10 cellular contexts compared by ENCODE assay signal in the genomic region with DNA sequence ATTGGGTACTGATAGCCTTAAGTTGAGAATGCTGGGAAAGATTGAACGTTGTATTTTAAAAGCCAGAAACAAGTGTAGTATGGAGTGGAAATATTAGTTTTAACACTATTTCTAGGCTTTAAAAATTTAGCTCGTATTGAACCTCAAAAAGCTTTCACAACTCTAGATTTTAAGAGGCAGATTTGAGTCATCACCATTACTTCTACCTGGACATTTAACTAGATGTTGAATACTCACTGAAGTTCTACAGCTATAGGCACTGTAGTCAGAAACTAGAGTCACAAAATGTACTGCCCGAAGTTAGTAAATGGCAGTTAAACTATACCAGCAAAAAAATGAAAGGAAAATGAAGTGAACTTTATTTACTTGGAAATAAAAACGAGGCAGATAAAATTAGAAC.
DNase-seq lines count a peak whose midpoint lies in the region; ATAC-seq, FAIRE-seq and TF ChIP-seq lines count a peak whose summit lies in the region.
"Had no signal": no experiment of that assay in that cellular context is flagged by ENCODE, and none has a peak within 500 bp of the region (broad histone marks: within the 10 kb centered on the region; RNA-seq: fewer than 3 reads in every experiment).

No MANE protein-coding gene starts in this region.

- peaks cover 19% of the 10 kb centered on the region for H3K4me1 ChIP-seq in keratinocyte (ENCODE audit: control insufficient read depth, extremely low read depth, insufficient read depth, low read length)

- ATAC-seq in GM18907 (IDR thresholded peaks at IDR 0.05; ENCODE audit: unreplicated experiment) (peak; percentile 83), GM21576 (IDR thresholded peaks at IDR 0.05; ENCODE audit: unreplicated experiment) (peak; percentile 83), HG03354 (IDR thresholded peaks at IDR 0.05; ENCODE audit: poor library complexity, severe bottlenecking, unreplicated experiment) (peak; percentile 79)
- ATAC-seq: gastroesophageal sphincter had no signal

- no peaks in the 10 kb centered on the region for H3K27me3 ChIP-seq in keratinocyte (ENCODE audit: control insufficient read depth, extremely low read depth, insufficient read depth, low read length)
- H3K27me3 ChIP-seq: gastroesophageal sphincter had no signal

- H3K4me2 ChIP-seq in keratinocyte (ENCODE audit: control insufficient read depth, extremely low read depth, insufficient read depth, low read depth, low read length), result peak overlapping the region; percentile 35

- H3K9me1 ChIP-seq in keratinocyte (ENCODE audit: control insufficient read depth, extremely low read depth, insufficient read depth, low read length), result no peaks in the 10 kb centered on the region

- no peaks in the 10 kb centered on the region for H4K20me1 ChIP-seq in keratinocyte (ENCODE audit: control insufficient read depth, extremely low read depth, insufficient read depth, low read length)

- H3K9me3 ChIP-seq in keratinocyte (ENCODE audit: control insufficient read depth, low read depth, low read length), result no peaks in the 10 kb centered on the region
- H3K9me3 ChIP-seq: gastroesophageal sphincter had no signal

- H3K79me2 ChIP-seq in keratinocyte (ENCODE audit: control insufficient read depth, insufficient read depth, low read length), result peaks cover 8% of the 10 kb centered on the region

- no peak for FAIRE-seq in keratinocyte (lab: Jason Lieb, UNC)

- no peak overlapping the region for H2AFZ ChIP-seq in keratinocyte (ENCODE audit: control insufficient read depth, low read length)

- no peak overlapping the region for H3K4me3 ChIP-seq in keratinocyte (ENCODE audit: control insufficient read depth in 2 of 3, extremely low read depth in 1 of 3, insufficient read depth in 2 of 3, low read depth in 1 of 3, low read length in 3 of 3)
- H3K4me3 ChIP-seq: gastroesophageal sphincter had no signal

- TF ChIP-seq CTCF in keratinocyte (optimal IDR thresholded peaks at IDR 0.05 in 1 of 3, IDR thresholded peaks at IDR 0.05 in 1 of 3, conservative IDR thresholded peaks at IDR 0.05 in 1 of 3; ENCODE audit: extremely low read depth in 1 of 3, insufficient read depth in 2 of 3, low read length in 3 of 3), result no peak

- dilution Hi-C loops in keratinocyte (cut with MboI; ENCODE audit: extremely low pct_ligation_motif_present, low sequenced_read_pairs), result no loop called here

- DNase-seq in keratinocyte (ENCODE audit: low read depth, low spot score) (no peak), A172 (ENCODE audit: low spot score) (no peak), germinal center (ENCODE audit: low spot score) (no peak), Ammon's horn (ENCODE audit: low spot score) (no peak)
- DNase-seq in stimulated activated CD8-positive, alpha-beta memory T cell treated with anti-CD3 and anti-CD28 coated beads, Interleukin-4, amount 100 ng/mL, for 48 hours, result no peak
- DNase-seq: NCI-H1092 treated with DMSO at 0.1 percent for 48 hours had no signal

- peak overlapping the region; percentile 15 for H3K27ac ChIP-seq in keratinocyte (ENCODE audit: control insufficient read depth, insufficient read depth, low read length)
- H3K27ac ChIP-seq: gastroesophageal sphincter had no signal

- H3K36me3 ChIP-seq in keratinocyte (ENCODE audit: control insufficient read depth in 2 of 2, extremely low read depth in 1 of 2, insufficient read depth in 2 of 2, low read length in 2 of 2), result no peaks in the 10 kb centered on the region
- H3K36me3 ChIP-seq: gastroesophageal sphincter had no signal

- H3K9ac ChIP-seq in keratinocyte (ENCODE audit: control insufficient read depth, extremely low read depth, insufficient read depth, low read length), result no peak overlapping the region
